In genomic region chr4:16582526-16582925, GRCh38 we compare ENCODE assay signal across 17 cellular contexts.
DNase-seq lines count a peak whose midpoint lies in the region; ATAC-seq, FAIRE-seq and TF ChIP-seq lines count a peak whose summit lies in the region.
"Had no signal": no experiment of that assay in that cellular context is flagged by ENCODE, and none has a peak within 500 bp of the region (broad histone marks: within the 10 kb centered on the region; RNA-seq: fewer than 3 reads in every experiment).

No MANE protein-coding gene starts in this region.

- peak in 1 of 2 experiments; percentile 36; a peak in 2 of 4 replicates for TF ChIP-seq RAD21 in K562 (CRISPR knock-in tag; conservative IDR thresholded peaks at IDR 0.05 in 1 of 2, IDR thresholded peaks at IDR 0.05 in 1 of 2)

- peak; percentile 59 to 73 (median 71) for TF ChIP-seq CTCF in K562 (IDR thresholded peaks at IDR 0.05 in 2 of 3, conservative IDR thresholded peaks at IDR 0.05 in 1 of 3; ENCODE audit: insufficient read depth in 2 of 3, low read depth in 1 of 3, low read length in 3 of 3)
- TF ChIP-seq CTCF in neural progenitor cell (IDR thresholded peaks at IDR 0.05), result peak; percentile 56
- peak in 2 of 6 experiments; percentile 7 to 10 for TF ChIP-seq CTCF in thyroid gland (IDR thresholded peaks at IDR 0.05)

- H3K9me1 ChIP-seq in K562 (ENCODE audit: control insufficient read depth, insufficient read depth, low read length), result no peaks in the 10 kb centered on the region

- H3K9me3 Mint-ChIP-seq in neural progenitor cell, result no peaks in the 10 kb centered on the region
- H3K9me3 Mint-ChIP-seq: activated CD4-positive, alpha-beta T cell treated with anti-CD3 and anti-CD28 coated beads, Interleukin-2, amount 10 ng/mL, durations not matched to agents 24 days and 14 days; activated T-helper 2 cell treated with anti-CD3 and anti-CD28 coated beads, Interferon-gamma antibody, Interleukin-2, Interleukin-4, amounts not matched to agents 10 μg/mL and 5 μg/mL and 100 μg/mL, durations not matched to agents 14 hours and 24 hours and 36 hours; T-cell had no signal

- no TSS peak for BruUV-seq in K562 (replicated peaks; lab: Mats Ljungman, UMichigan)

- no peaks in the 10 kb centered on the region for H3K36me3 ChIP-seq in K562 (ENCODE audit: control insufficient read depth, insufficient read depth, low read length)
- H3K36me3 ChIP-seq in neural progenitor cell, result no peaks in the 10 kb centered on the region
- H3K36me3 ChIP-seq in thyroid gland, result no peaks in the 10 kb centered on the region
- H3K36me3 ChIP-seq: HAP-1, thoracic aorta had no signal

- H3K4me3 Mint-ChIP-seq in neural progenitor cell, result no peak overlapping the region
- H3K4me3 Mint-ChIP-seq: activated CD4-positive, alpha-beta T cell treated with anti-CD3 and anti-CD28 coated beads, Interleukin-2, amount 10 ng/mL, durations not matched to agents 24 days and 14 days; memory B cell; T-cell had no signal

- H3F3A ChIP-seq in neural progenitor cell (ENCODE audit: low read depth), result no peaks in the 10 kb centered on the region

- CTCF ChIA-PET in K562 (lab: Yijun Ruan, JAX; ENCODE audit: low intra/inter-chr PET ratio), result no interaction called here

- DNase-seq in DMS 273 (lab: John Stamatoyannopoulos, UW; ENCODE audit: unreplicated experiment) (peak; percentile 3), DMS 273 treated with DMSO at 0.1 percent for 48 hours (lab: John Stamatoyannopoulos, UW) (no peak), HuH-7 (ENCODE audit: low spot score) (peak; percentile 20), K562 (ENCODE audit: extremely low read depth in 1 of 4, low spot score in 3 of 4) (peak; percentile 17 to 47 (median 34)), neural progenitor cell (ENCODE audit: low spot score) (peak; percentile 54), NCI-H446 treated with DMSO at 0.1 percent for 48 hours (lab: John Stamatoyannopoulos, UW) (no peak), NCI-H2227 treated with DMSO at 0.1 percent for 48 hours (lab: John Stamatoyannopoulos, UW) (no peak), thyroid gland (no peak)
- DNase-seq: 8988T; activated CD4-positive, alpha-beta T cell treated with anti-CD3 and anti-CD28 coated beads, Interleukin-2, amount 10 ng/mL, durations not matched to agents 24 days and 14 days; NCI-H146; occipital lobe; T-cell had no signal

- H3K9me3 ChIP-seq in K562 (replicated peaks; ENCODE audit: control insufficient read depth, insufficient read depth, low read depth, low read length) (no peaks in the 10 kb centered on the region), neural progenitor cell (ENCODE audit: low read depth) (no peaks in the 10 kb centered on the region), thyroid gland (no peaks in the 10 kb centered on the region)
- H3K9me3 ChIP-seq: HAP-1, thoracic aorta had no signal

- H2AFZ ChIP-seq in K562 (ENCODE audit: low read depth, low read length), result peak overlapping the region; percentile 2; the same call in 1 of the 2 replicates
- H2AFZ ChIP-seq in neural progenitor cell (replicated peaks), result no peak overlapping the region

- no peaks in the 10 kb centered on the region for H3K27me3 Mint-ChIP-seq in neural progenitor cell (ENCODE audit: insufficient read depth, low read depth)
- H3K27me3 Mint-ChIP-seq: activated CD4-positive, alpha-beta T cell treated with anti-CD3 and anti-CD28 coated beads, Interleukin-2, amount 10 ng/mL, durations not matched to agents 24 days and 14 days; memory B cell; T-cell had no signal

- no peak overlapping the region for H3K9ac ChIP-seq in K562 (ENCODE audit: insufficient read depth in 1 of 2, low read depth in 2 of 2, low read length in 2 of 2)
- H3K9ac ChIP-seq in neural progenitor cell, result no peak overlapping the region

- H3K4me2 ChIP-seq in K562 (ENCODE audit: insufficient read depth, low read length), result peak overlapping the region; percentile 4; the same call in 1 of the 2 replicates
- H3K4me2 ChIP-seq in neural progenitor cell, result no peak overlapping the region

- no peak for FAIRE-seq in K562 (lab: Jason Lieb, UNC)

- in situ Hi-C loops in K562 (cut with MboI), result no loop called here

- TF ChIP-seq EP300 in K562 (IDR thresholded peaks at IDR 0.05; ENCODE audit: low read length), result no peak

- POLR2A ChIA-PET in K562 (lab: Yijun Ruan, JAX), result no interaction called here

- peaks cover 34% of the 10 kb centered on the region for H3K4me1 Mint-ChIP-seq in neural progenitor cell
- H3K4me1 Mint-ChIP-seq: activated CD4-positive, alpha-beta T cell treated with anti-CD3 and anti-CD28 coated beads, Interleukin-2, amount 10 ng/mL, durations not matched to agents 24 days and 14 days; memory B cell; T-cell had no signal

- peak overlapping the region; percentile 47 for H3K27ac Mint-ChIP-seq in neural progenitor cell
- H3K27ac Mint-ChIP-seq: activated CD4-positive, alpha-beta T cell treated with anti-CD3 and anti-CD28 coated beads, Interleukin-2, amount 10 ng/mL, durations not matched to agents 24 days and 14 days; activated T-helper 2 cell treated with anti-CD3 and anti-CD28 coated beads, Interferon-gamma antibody, Interleukin-2, Interleukin-4, amounts not matched to agents 10 μg/mL and 5 μg/mL and 100 μg/mL, durations not matched to agents 14 hours and 24 hours and 36 hours; memory B cell; T-cell had no signal

- ATAC-seq in K562, result peak; percentile 98
- ATAC-seq: T-cell had no signal

- H4K20me1 ChIP-seq in K562 (replicated peaks; ENCODE audit: control insufficient read depth, insufficient read depth, low read length) (no peaks in the 10 kb centered on the region), neural progenitor cell (ENCODE audit: low read depth) (no peaks in the 10 kb centered on the region)

- intact Hi-C loops in K562 (cut with micrococcal nuclease), result loop anchor here (1.0 to 10.0 kb wide), 2 partner anchors 292 to 558 kb away; no protein-coding TSS in a partner anchor
- intact Hi-C loops in thyroid gland (cut with DNase I), result no loop called here

- no peak overlapping the region for H3K27ac ChIP-seq in K562 (ENCODE audit: extremely low read depth, low read depth, low read length)
- no peak overlapping the region for H3K27ac ChIP-seq in neural progenitor cell
- H3K27ac ChIP-seq in thyroid gland, result no peak overlapping the region
- H3K27ac ChIP-seq: thoracic aorta had no signal

- no peaks in the 10 kb centered on the region; a peak in 1 of 5 replicates for H3K27me3 ChIP-seq in K562 (ENCODE audit: control insufficient read depth in 2 of 2, insufficient read depth in 2 of 2, low read length in 2 of 2)
- no peaks in the 10 kb centered on the region for H3K27me3 ChIP-seq in neural progenitor cell
- no peaks in the 10 kb centered on the region for H3K27me3 ChIP-seq in thyroid gland

- 1% methylated on average over 10 of the region's 10 CpGs for WGBS in K562 (ENCODE audit: insufficient coverage, low coverage, missing lambda C conversion rate)
- WGBS in thyroid gland, 2 donors, result 96 to 97% methylated on average over 7 of the region's 10 CpGs

- TF ChIP-seq POLR2A in K562 (conservative IDR thresholded peaks at IDR 0.05) (no peak), thyroid gland (IDR thresholded peaks at IDR 0.05) (no peak)

- peaks cover 20% of the 10 kb centered on the region for H3K36me3 Mint-ChIP-seq in neural progenitor cell
- H3K36me3 Mint-ChIP-seq: memory B cell, T-cell had no signal

- H3K79me2 ChIP-seq in K562 (ENCODE audit: control insufficient read depth, insufficient read depth, low read length), result no peaks in the 10 kb centered on the region
- no peaks in the 10 kb centered on the region for H3K79me2 ChIP-seq in neural progenitor cell (ENCODE audit: low read depth)

- H3K4me1 ChIP-seq in K562 (replicated peaks in 1 of 2; ENCODE audit: control insufficient read depth in 2 of 2, insufficient read depth in 2 of 2, low read length in 2 of 2) (no peaks in the 10 kb centered on the region), neural progenitor cell (peaks cover 9% of the 10 kb centered on the region), thyroid gland (peaks cover 0 to 5% of the 10 kb centered on the region in 2 donors)
- H3K4me1 ChIP-seq: HAP-1 had no signal

- H3K4me3 ChIP-seq in K562, result no peak overlapping the region
- no peak overlapping the region for H3K4me3 ChIP-seq in neural progenitor cell
- no peak overlapping the region for H3K4me3 ChIP-seq in thyroid gland (replicated peaks in 1 of 3)
- H3K4me3 ChIP-seq: HAP-1, thoracic aorta had no signal

TF ChIP-seq in K562, 482 proteins besides CTCF, POLR2A, EP300 and RAD21 (continues in another document):
- TF ChIP-seq SIN3B (IDR thresholded peaks at IDR 0.05; ENCODE audit: low read depth) (no peak), NFIX (CRISPR knock-in tag; IDR thresholded peaks at IDR 0.05; ENCODE audit: low read depth) (no peak), SMC3 (conservative IDR thresholded peaks at IDR 0.05; ENCODE audit: insufficient read depth, low read depth, low read length) (peak; percentile 29; the same call in 1 of the 2 replicates), ZNF280A (IDR thresholded peaks at IDR 0.05; ENCODE audit: low read depth, partially characterized antibody) (no peak), JUN (IDR thresholded peaks at IDR 0.05; ENCODE audit: borderline replicate concordance, low read depth, low read length) (no peak), JUN (CRISPR knock-in tag; IDR thresholded peaks at IDR 0.05; ENCODE audit: borderline replicate concordance) (no peak), MAFF (IDR thresholded peaks at IDR 0.05; ENCODE audit: low read length) (no peak), BCL6 (CRISPR knock-in tag; IDR thresholded peaks at IDR 0.05) (no peak), CGGBP1 (CRISPR knock-in tag; IDR thresholded peaks at IDR 0.05) (no peak), TCF7L2 (IDR thresholded peaks at IDR 0.05; ENCODE audit: low read depth, low read length) (no peak)

Comparison
In these comparisons a context has a peak if more than half of its experiments do, and no peak if none do; other contexts are left out.
1. DNase-seq: peak in DMS 273 (single experiment), HuH-7 (single experiment), K562 (4 of 4) and neural progenitor cell (single experiment); none in DMS 273 treated with DMSO at 0.1 percent for 48 hours (single experiment), NCI-H446 treated with DMSO at 0.1 percent for 48 hours (single experiment), NCI-H2227 treated with DMSO at 0.1 percent for 48 hours (single experiment) and thyroid gland (0 of 2).